16 cellular contexts compared by ENCODE assay signal in genomic region chr11:26842458-26842841, GRCh38.
A peak's percentile ranks its signal among the peaks of the same experiment; 100 is the strongest.
DNase-seq lines count a peak whose midpoint lies in the region; ATAC-seq and TF ChIP-seq lines count a peak whose summit lies in the region.
"Had no signal": no experiment of that assay in that cellular context is flagged by ENCODE, and none has a peak within 500 bp of the region (broad histone marks: within the 10 kb centered on the region; RNA-seq: fewer than 3 reads in every experiment).

No MANE protein-coding gene starts in this region.

- no peaks in the 10 kb centered on the region for H3K9me2 ChIP-seq in hepatocyte (replicated peaks; ENCODE audit: insufficient read depth)

- no peaks in the 10 kb centered on the region for H3K36me3 ChIP-seq in hepatocyte (replicated peaks; ENCODE audit: insufficient read depth, low read depth)
- no peaks in the 10 kb centered on the region for H3K36me3 ChIP-seq in thoracic aorta
- H3K36me3 ChIP-seq: WERI-Rb-1 had no signal

- peaks cover 72% of the 10 kb centered on the region for H3K4me1 Mint-ChIP-seq in HFFc6 (ENCODE audit: low read depth)

- H3K4me3 ChIP-seq in hepatocyte: no peak overlapping the region
- H3K4me3 ChIP-seq in thoracic aorta: peak overlapping the region; percentile 13

- H3K79me2 ChIP-seq in hepatocyte: no peaks in the 10 kb centered on the region

- peak overlapping the region; percentile 76 for H3K4me3 Mint-ChIP-seq in HFFc6
- H3K4me3 Mint-ChIP-seq: activated naive CD4-positive, alpha-beta T cell treated with anti-CD3 and anti-CD28 coated beads for 36 hours had no signal

- ATAC-seq in thoracic aorta (ENCODE audit: insufficient number of reproducible peaks, low FRiP score, low read depth): peak; percentile 15

- DNase-seq in HFFc6: no peak
- no peak for DNase-seq in epithelial cell of prostate (ENCODE audit: low read depth, low spot score)
- peak; percentile 18 for DNase-seq in hepatocyte (ENCODE audit: low spot score)
- DNase-seq in thoracic aorta (ENCODE audit: low spot score): no peak
- DNase-seq in UCSD-AML1 (lab: John Stamatoyannopoulos, UW; ENCODE audit: unreplicated experiment): no peak
- no peak for DNase-seq in NCI-H774 (lab: John Stamatoyannopoulos, UW)
- DNase-seq in NCI-H748 (lab: John Stamatoyannopoulos, UW; ENCODE audit: unreplicated experiment): no peak
- no peak for DNase-seq in NCI-H1694 treated with DMSO at 0.1 percent for 48 hours (lab: John Stamatoyannopoulos, UW)
- DNase-seq: activated naive CD4-positive, alpha-beta T cell treated with anti-CD3 and anti-CD28 coated beads for 36 hours; C1 segment of cervical spinal cord; central memory CD4-positive, alpha-beta T cell; DMS79 treated with DMSO at 0.1 percent for 48 hours; NCI-H1105; NCI-H446; trophoblast cell; WERI-Rb-1 had no signal

- peaks cover 4% of the 10 kb centered on the region; the same call in 1 of the 2 replicates for H3K9me3 Mint-ChIP-seq in HFFc6
- H3K9me3 Mint-ChIP-seq: activated naive CD4-positive, alpha-beta T cell treated with anti-CD3 and anti-CD28 coated beads for 36 hours had no signal

- peaks cover 10% of the 10 kb centered on the region; the same call in 1 of the 2 replicates for H3K36me3 Mint-ChIP-seq in HFFc6 (ENCODE audit: low read depth)

- H4K20me1 ChIP-seq in hepatocyte (ENCODE audit: insufficient read depth, poor library complexity, severe bottlenecking): no peaks in the 10 kb centered on the region

- no peaks in the 10 kb centered on the region for H3K27me3 Mint-ChIP-seq in HFFc6 (ENCODE audit: insufficient read depth)

- peak overlapping the region; percentile 39 for H3K27ac ChIP-seq in epithelial cell of prostate
- peak overlapping the region; percentile 58 for H3K27ac ChIP-seq in hepatocyte
- peak overlapping the region; percentile 94 to 95 for H3K27ac ChIP-seq in thoracic aorta
- H3K27ac ChIP-seq: WERI-Rb-1 had no signal

- H3K27ac Mint-ChIP-seq in HFFc6: peak overlapping the region; percentile 88
- H3K27ac Mint-ChIP-seq: activated naive CD4-positive, alpha-beta T cell treated with anti-CD3 and anti-CD28 coated beads for 36 hours had no signal

- no peaks in the 10 kb centered on the region for H3K27me3 ChIP-seq in hepatocyte
- no peaks in the 10 kb centered on the region for H3K27me3 ChIP-seq in thoracic aorta (replicated peaks; ENCODE audit: insufficient read depth)

- 47% methylated on average over 1 of the region's 1 CpG for WGBS in hepatocyte (ENCODE audit: low lambda C conversion rate, missing lambda C conversion rate)

- H3K9me3 ChIP-seq in hepatocyte (ENCODE audit: low read depth) (no peaks in the 10 kb centered on the region), thoracic aorta (no peaks in the 10 kb centered on the region)

- no peaks in the 10 kb centered on the region for H3K4me1 ChIP-seq in hepatocyte (ENCODE audit: insufficient read depth)
- H3K4me1 ChIP-seq in thoracic aorta (ENCODE audit: control insufficient read depth in 1 of 2, low read depth in 2 of 2): peaks cover 44 to 74% of the 10 kb centered on the region in 2 donors

- no peak for TF ChIP-seq CTCF in HFFc6 (IDR thresholded peaks at IDR 0.05)
- TF ChIP-seq CTCF in hepatocyte (IDR thresholded peaks at IDR 0.05; ENCODE audit: poor library complexity): no peak
- no peak for TF ChIP-seq CTCF in thoracic aorta (IDR thresholded peaks at IDR 0.05)

- no peak overlapping the region for H3K4me2 ChIP-seq in hepatocyte

- no peak overlapping the region for H2AFZ ChIP-seq in hepatocyte

Comparison
In these comparisons a context has a peak if more than half of its experiments do, and no peak if none do; other contexts are left out.
1. H3K27ac ChIP-seq: peak in every context shown above with its lines; median percentile 94 in thoracic aorta; 58 in hepatocyte; 39 in epithelial cell of prostate.